ENCODE assay signal across 8 cellular contexts in the genomic region with DNA sequence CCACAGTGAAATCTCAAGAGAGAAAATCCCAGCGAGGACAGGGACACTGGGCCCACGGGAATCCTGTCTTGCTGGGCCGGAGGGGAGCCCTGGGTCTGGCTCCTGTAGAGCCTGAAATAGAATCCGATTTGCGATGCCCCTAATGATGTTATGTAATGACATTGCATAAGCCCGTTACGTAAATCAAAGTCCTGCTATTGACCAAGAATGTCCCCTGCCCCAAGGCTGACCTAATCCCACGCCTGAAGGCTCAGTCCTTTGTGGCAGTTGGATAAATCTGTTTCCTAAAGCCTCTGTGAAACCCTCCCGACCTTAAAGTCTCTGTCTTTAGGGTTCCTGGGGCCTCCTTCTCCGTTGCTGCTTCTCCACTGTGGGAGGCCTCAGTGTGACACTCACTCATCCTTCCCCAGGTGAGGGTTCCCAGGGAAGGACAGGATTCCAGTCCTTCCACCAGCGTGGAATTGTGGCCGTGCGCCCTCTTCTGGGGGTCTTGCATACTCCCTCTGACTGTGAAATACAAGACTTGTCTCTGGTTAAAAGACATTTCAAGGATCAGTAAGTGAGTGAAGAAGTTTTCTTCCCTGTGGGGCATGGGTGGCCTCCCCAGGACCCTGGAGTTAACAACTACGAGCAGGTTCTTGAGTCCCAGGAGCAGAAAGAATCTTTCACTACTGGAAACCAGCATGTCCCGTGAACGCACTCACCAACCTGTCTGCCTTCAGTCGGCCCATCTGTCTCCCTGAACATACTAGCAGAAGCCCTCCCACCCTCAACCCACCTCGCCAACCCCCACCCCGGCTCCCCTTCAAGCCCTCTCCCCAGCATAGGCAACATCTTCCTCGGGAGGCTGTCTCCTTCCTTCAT. TPM values are rescaled to one million over a fixed set of nuclear protein-coding genes. Genes with fewer than 3 reads are reported as not detected.
A peak's percentile ranks its signal among the peaks of the same experiment; 100 is the strongest.
DNase-seq lines count a peak whose midpoint lies in the region; ATAC-seq and TF ChIP-seq lines count a peak whose summit lies in the region.

No MANE protein-coding gene starts in this region.

- 59 to 67% methylated on average over 20 of the region's 20 CpGs for WGBS in sigmoid colon, 2 donors

- peak in 1 of 2 experiments; percentile 66 for DNase-seq in PC-9
- DNase-seq in fibroblast of pulmonary artery (ENCODE audit: low read depth), result peak; percentile 55
- DNase-seq in sigmoid colon, result no peak
- no peak for DNase-seq in stimulated activated naive CD4-positive, alpha-beta T cell (lab: John Stamatoyannopoulos, UW)
- DNase-seq in OCI-M2 (lab: John Stamatoyannopoulos, UW; ENCODE audit: unreplicated experiment), result no peak

- H3F3A ChIP-seq in PC-9 (ENCODE audit: insufficient read depth, low read depth), result no peaks in the 10 kb centered on the region

- no peaks in the 10 kb centered on the region for H3K79me2 ChIP-seq in PC-9 (ENCODE audit: low read depth)

- H3K36me3 ChIP-seq in PC-9 (ENCODE audit: low read depth) (no peaks in the 10 kb centered on the region), sigmoid colon (no peaks in the 10 kb centered on the region)

- H3K27ac ChIP-seq in PC-9 (no peak overlapping the region), sigmoid colon (no peak overlapping the region)

- TF ChIP-seq EP300 in sigmoid colon (IDR thresholded peaks at IDR 0.05), result no peak

- no peaks in the 10 kb centered on the region for H3K9me3 ChIP-seq in PC-9 (ENCODE audit: insufficient read depth, low read depth)
- no peaks in the 10 kb centered on the region for H3K9me3 ChIP-seq in sigmoid colon

- peak; percentile 39 for TF ChIP-seq CTCF in GM12873 (IDR thresholded peaks at IDR 0.05; ENCODE audit: insufficient read depth, low read depth, low read length, missing control alignments)
- TF ChIP-seq CTCF in PC-9 (conservative IDR thresholded peaks at IDR 0.05), result peak; percentile 81
- TF ChIP-seq CTCF in fibroblast of pulmonary artery (IDR thresholded peaks at IDR 0.05; ENCODE audit: low read length, missing control alignments), result peak; percentile 86
- TF ChIP-seq CTCF in sigmoid colon (IDR thresholded peaks at IDR 0.05), result peak in 3 of 4 experiments; percentile 16 to 60 (median 43)

- ATAC-seq in activated CD4-positive, CD25-positive, alpha-beta regulatory T cell treated with anti-CD3 and anti-CD28 coated beads, Interleukin-2, amount 50 U/mL, for 24 hours, result no peak
- ATAC-seq in esophagus mucosa, result no peak

- no peaks in the 10 kb centered on the region for H3K27me3 ChIP-seq in PC-9 (ENCODE audit: insufficient read depth, low read depth)
- no peaks in the 10 kb centered on the region for H3K27me3 ChIP-seq in sigmoid colon

- TF ChIP-seq POLR2A in sigmoid colon (IDR thresholded peaks at IDR 0.05), result no peak

- CTCF ChIA-PET in PC-9 (lab: Charles Lee), result no interaction called here

- H3K4me3 ChIP-seq in PC-9 (no peak overlapping the region), fibroblast of pulmonary artery (replicated peaks; ENCODE audit: low read depth, low read length) (no peak overlapping the region), sigmoid colon (no peak overlapping the region)

- no peak overlapping the region for H2AFZ ChIP-seq in PC-9

- no peaks in the 10 kb centered on the region for H4K20me1 ChIP-seq in PC-9 (ENCODE audit: insufficient read depth)

- intact Hi-C loops in PC-9 (cut with micrococcal nuclease; ENCODE audit: unreplicated experiment) (no loop called here), sigmoid colon (cut with DNase I) (no loop called here)

- no peaks in the 10 kb centered on the region for H3K9me2 ChIP-seq in PC-9 (ENCODE audit: insufficient read depth)

- no peak overlapping the region for H3K4me2 ChIP-seq in PC-9

- POLR2A ChIA-PET in PC-9 (lab: Charles Lee; ENCODE audit: unreplicated experiment), result no interaction called here

- no peaks in the 10 kb centered on the region for H3K4me1 ChIP-seq in PC-9 (replicated peaks; ENCODE audit: insufficient read depth)
- no peaks in the 10 kb centered on the region for H3K4me1 ChIP-seq in sigmoid colon

- BruUV-seq in PC-9 (replicated peaks; lab: Mats Ljungman, UMichigan), result no TSS peak

RNA-seq across cellular contexts. Expression of gene ZNF467, which starts 19.8 kb away (rescaled TPM):
- 6.6 and 10.3 TPM in 2 replicates for total RNA-seq in PC-9 (2021)
- 10 to 100 TPM in 1 of 4 donors, 1 to 10 TPM in 3; 7.1 to 15.7 (median 9.2) TPM for total RNA-seq in sigmoid colon
- polyA plus RNA-seq in sigmoid colon, result 1 to 10 TPM; 3.0 to 4.6 (median 3.5) TPM
- total RNA-seq in esophagus mucosa, result 3.6 TPM
